Comparison of ENCODE assay signal across 8 cellular contexts in the genomic region with DNA sequence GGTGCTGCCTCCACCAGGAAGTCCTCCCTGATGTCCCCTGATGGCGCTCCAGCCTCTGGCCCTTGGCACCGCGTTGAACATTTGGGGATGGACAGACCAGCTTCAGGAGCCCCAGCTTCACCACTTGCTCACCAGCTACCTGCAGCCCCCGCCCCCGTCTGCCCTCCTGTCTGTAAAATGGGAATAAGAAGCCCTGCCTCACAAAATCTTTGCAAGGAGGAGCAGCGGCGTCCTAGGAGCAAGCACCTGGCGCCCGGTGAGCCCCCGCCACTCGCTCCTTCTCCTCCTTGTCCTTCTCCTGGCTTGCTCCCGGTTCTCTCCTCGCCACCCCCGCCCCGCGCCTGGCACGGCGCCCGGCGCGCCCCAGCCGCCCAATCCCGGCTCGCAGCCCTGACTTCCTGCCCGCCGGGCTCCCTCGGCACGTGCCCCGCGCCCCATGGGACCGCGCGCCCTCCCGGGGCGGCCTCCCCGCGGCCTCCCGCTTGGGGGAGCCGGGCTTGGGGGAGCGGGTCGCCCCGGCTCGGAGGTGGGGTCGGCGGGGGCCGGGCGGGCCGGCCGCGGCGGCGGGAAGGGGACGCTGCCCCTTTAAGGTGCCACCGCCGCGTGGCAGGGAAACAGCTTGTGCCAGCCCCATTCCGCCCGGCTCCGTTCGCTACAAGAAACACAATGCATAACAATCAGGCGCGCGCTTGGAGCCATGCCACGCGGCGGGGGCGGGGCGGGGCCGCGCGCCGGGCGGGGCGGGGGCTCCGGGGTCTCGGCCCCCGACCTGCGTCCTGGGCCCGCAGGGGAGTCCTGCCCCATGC. TPM values are rescaled to one million over a fixed set of nuclear protein-coding genes. Genes with fewer than 3 reads are reported as not detected.
DNase-seq lines count a peak whose midpoint lies in the region; ATAC-seq and TF ChIP-seq lines count a peak whose summit lies in the region.

No MANE protein-coding gene starts in this region.

- no peaks in the 10 kb centered on the region for H3K9me3 ChIP-seq in CD8-positive, alpha-beta T cell (ENCODE audit: low read length)
- no peaks in the 10 kb centered on the region for H3K9me3 ChIP-seq in IMR-90 (ENCODE audit: control insufficient read depth, insufficient read depth, low read length)
- H3K9me3 ChIP-seq in gastroesophageal sphincter = no peaks in the 10 kb centered on the region
- H3K9me3 ChIP-seq in parathyroid adenoma (ENCODE audit: control insufficient read depth, low read length) = no peaks in the 10 kb centered on the region

- H4K5ac ChIP-seq in IMR-90 (ENCODE audit: low read depth, low read length) = no peak overlapping the region

- H3K4me1 Mint-ChIP-seq in CD8-positive, alpha-beta T cell (ENCODE audit: low read depth) = peaks cover 13% of the 10 kb centered on the region
- H3K4me1 Mint-ChIP-seq in endothelial cell (ENCODE audit: unreplicated experiment) = no peaks in the 10 kb centered on the region

- TF ChIP-seq RAD21 in IMR-90 (IDR thresholded peaks at IDR 0.05; ENCODE audit: low read length) = no peak

- H3K27me3 ChIP-seq in CD8-positive, alpha-beta T cell (ENCODE audit: insufficient read depth, low read length) = no peaks in the 10 kb centered on the region
- H3K27me3 ChIP-seq in IMR-90 (ENCODE audit: control insufficient read depth, insufficient read depth, low read length) (peaks cover 55% of the 10 kb centered on the region), gastroesophageal sphincter (peaks cover 52% of the 10 kb centered on the region), parathyroid adenoma (ENCODE audit: control insufficient read depth, insufficient read depth, low read length) (no peaks in the 10 kb centered on the region)

- in situ Hi-C loops in IMR-90 (cut with MboI; ENCODE audit: low sequenced_read_pairs) = no loop called here

- intact Hi-C loops in CD8-positive, alpha-beta T cell (cut with DNase I, micrococcal nuclease) = loop anchor here in 1 of 2 experiments (1.0 kb wide), 2 partner anchors 20 to 37 kb away; a partner anchor contains a TSS
- intact Hi-C loops in IMR-90 (cut with micrococcal nuclease) = no loop called here

- TF ChIP-seq POLR2A in IMR-90 (IDR thresholded peaks at IDR 0.05; ENCODE audit: low read depth, low read length) (no peak), gastroesophageal sphincter (IDR thresholded peaks at IDR 0.05) (no peak)

- H3K27me3 Mint-ChIP-seq in CD8-positive, alpha-beta T cell (ENCODE audit: low read depth) = peaks cover 5% of the 10 kb centered on the region
- H3K27me3 Mint-ChIP-seq in endothelial cell (ENCODE audit: unreplicated experiment) = peaks cover 24% of the 10 kb centered on the region

- no peak overlapping the region for H3K23ac ChIP-seq in IMR-90 (ENCODE audit: low read depth, low read length)

- H3K14ac ChIP-seq in IMR-90 (replicated peaks; ENCODE audit: low read depth, low read length) = no peak overlapping the region

- ATAC-seq in CD8-positive, alpha-beta T cell = peak; percentile 47
- ATAC-seq in IMR-90 (ENCODE audit: low read depth) (peak; percentile 68), gastroesophageal sphincter (peak; percentile 54), GM21381 (IDR thresholded peaks at IDR 0.05; ENCODE audit: unreplicated experiment) (no peak)

- H3K4me3 ChIP-seq in CD8-positive, alpha-beta T cell (ENCODE audit: low read depth, low read length) = peak overlapping the region; percentile 60
- H3K4me3 ChIP-seq in IMR-90 (ENCODE audit: insufficient read depth, low read depth, low read length) = peak overlapping the region; percentile 39
- peak overlapping the region; percentile 51 to 70 for H3K4me3 ChIP-seq in gastroesophageal sphincter
- peak overlapping the region; percentile 74 for H3K4me3 ChIP-seq in parathyroid adenoma (ENCODE audit: low read depth, low read length)

- no peak overlapping the region for H3K18ac ChIP-seq in IMR-90 (ENCODE audit: low read depth, low read length)

- DNase-seq in CD8-positive, alpha-beta T cell = peak in 6 of 7 experiments; percentile 38 to 75 (median 56)
- DNase-seq in IMR-90 (peak; percentile 13), RPMI7951 (ENCODE audit: low read depth) (peak; percentile 67), activated gamma-delta T cell (lab: John Stamatoyannopoulos, UW) (peak; percentile 30), endothelial cell (ENCODE audit: low spot score) (no peak)

- H2BK15ac ChIP-seq in IMR-90 (ENCODE audit: low read depth, low read length) = no peak overlapping the region; the same call in 2 of the 3 replicates

- H4K8ac ChIP-seq in IMR-90 (ENCODE audit: low read depth in 2 of 2, low read length in 2 of 2) = no peak overlapping the region

- dilution Hi-C loops in IMR-90 (cut with HindIII; ENCODE audit: low sequenced_read_pairs, unreplicated experiment) = no loop called here

- WGBS in IMR-90 (ENCODE audit: extremely low coverage in 2 of 2, insufficient read length in 1 of 2), 2 experiments = 2% methylated on average over 36 of the region's 79 CpGs; no CpG with 5 or more reads in 1 of the 2 experiments
- no CpG with 5 or more reads among the region's 79 CpGs for WGBS in gastroesophageal sphincter (ENCODE audit: low coverage in 1 of 2), 2 donors

- H3K27ac ChIP-seq in CD8-positive, alpha-beta T cell (ENCODE audit: low read depth, low read length) = no peak overlapping the region
- H3K27ac ChIP-seq in IMR-90 (ENCODE audit: insufficient read depth, low read length) (no peak overlapping the region), gastroesophageal sphincter (peak overlapping the region in 3 of 4 donors; percentile 61 to 73 (median 69)), parathyroid adenoma (no peak overlapping the region)

- H3K9ac ChIP-seq in IMR-90 (ENCODE audit: low read depth, low read length) = no peak overlapping the region
- H3K9ac ChIP-seq in parathyroid adenoma = no peak overlapping the region

- H3K79me2 ChIP-seq in parathyroid adenoma = no peaks in the 10 kb centered on the region

- BruUV-seq in IMR-90 (replicated peaks; lab: Mats Ljungman, UMichigan) = no TSS peak

- no peaks in the 10 kb centered on the region for H3K9me1 ChIP-seq in IMR-90 (ENCODE audit: insufficient read depth, low read length)

- no peak overlapping the region for H2AK5ac ChIP-seq in IMR-90 (ENCODE audit: low read depth, low read length)

- no peak overlapping the region for H3K27ac Mint-ChIP-seq in CD8-positive, alpha-beta T cell
- H3K27ac Mint-ChIP-seq in endothelial cell (ENCODE audit: unreplicated experiment) = no peak overlapping the region

- H3K36me3 Mint-ChIP-seq in CD8-positive, alpha-beta T cell = no peaks in the 10 kb centered on the region
- no peaks in the 10 kb centered on the region for H3K36me3 Mint-ChIP-seq in endothelial cell (ENCODE audit: low read depth, unreplicated experiment)

- H3K79me1 ChIP-seq in IMR-90 (ENCODE audit: low read depth in 1 of 2, low read length in 2 of 2) = no peaks in the 10 kb centered on the region

- H3K9me3 Mint-ChIP-seq in CD8-positive, alpha-beta T cell = no peaks in the 10 kb centered on the region
- H3K9me3 Mint-ChIP-seq in endothelial cell (ENCODE audit: unreplicated experiment) = no peaks in the 10 kb centered on the region

- H3K4ac ChIP-seq in IMR-90 (ENCODE audit: low read depth, low read length) = no peak overlapping the region

- no peaks in the 10 kb centered on the region for H3K36me3 ChIP-seq in CD8-positive, alpha-beta T cell (ENCODE audit: insufficient read depth, low read length)
- no peaks in the 10 kb centered on the region for H3K36me3 ChIP-seq in IMR-90 (ENCODE audit: control insufficient read depth, insufficient read depth, low read length)
- no peaks in the 10 kb centered on the region for H3K36me3 ChIP-seq in gastroesophageal sphincter
- no peaks in the 10 kb centered on the region for H3K36me3 ChIP-seq in parathyroid adenoma (ENCODE audit: control insufficient read depth, insufficient read depth, low read length)

- H3K56ac ChIP-seq in IMR-90 (ENCODE audit: extremely low read depth, insufficient read depth, low read length) = no peak overlapping the region

- H3K4me3 Mint-ChIP-seq in CD8-positive, alpha-beta T cell = peak overlapping the region; percentile 84
- H3K4me3 Mint-ChIP-seq in endothelial cell (ENCODE audit: unreplicated experiment) = no peak overlapping the region

- H2BK20ac ChIP-seq in IMR-90 (ENCODE audit: low read depth, low read length) = no peak overlapping the region

- no peak overlapping the region for H2BK5ac ChIP-seq in IMR-90 (ENCODE audit: low read depth, low read length, poor library complexity, severe bottlenecking)

- no peaks in the 10 kb centered on the region for H4K20me1 ChIP-seq in IMR-90 (ENCODE audit: insufficient read depth, low read length)

- peak overlapping the region; percentile 87 for H2AFZ ChIP-seq in IMR-90 (replicated peaks; ENCODE audit: low read length, poor library complexity)
- peak overlapping the region; percentile 45 for H2AFZ ChIP-seq in parathyroid adenoma

- no peak for TF ChIP-seq EP300 in gastroesophageal sphincter (IDR thresholded peaks at IDR 0.05)

- POLR2A ChIA-PET in CD8-positive, alpha-beta T cell (lab: Charles Lee) = interaction anchor here (1.0 kb wide), 1 partner anchor 22 kb away, joined by 4 read pairs; no protein-coding TSS in a partner anchor
- POLR2A ChIA-PET in IMR-90 (lab: Charles Lee; ENCODE audit: unreplicated experiment) = interaction anchor here (1.0 kb wide), 1 partner anchor 101 kb away, joined by 3 read pairs; no protein-coding TSS in a partner anchor

- H3K4me1 ChIP-seq in CD8-positive, alpha-beta T cell (ENCODE audit: insufficient read depth, low read length) = peaks cover 18% of the 10 kb centered on the region
- H3K4me1 ChIP-seq in IMR-90 (ENCODE audit: control insufficient read depth, insufficient read depth, low read length) (no peaks in the 10 kb centered on the region), gastroesophageal sphincter (peaks cover 0 to 29% (median 8%) of the 10 kb centered on the region in 3 donors), parathyroid adenoma (peaks cover 7% of the 10 kb centered on the region)

- CTCF ChIA-PET in CD8-positive, alpha-beta T cell (lab: Charles Lee) = interaction anchor here (9.5 to 12.9 kb wide), 3 partner anchors 20 to 51 kb away, joined by 143 to 263 read pairs (median 205); a partner anchor contains a TSS
- CTCF ChIA-PET in IMR-90 (lab: Yijun Ruan, JAX) = no interaction called here

- no peak overlapping the region for H4K91ac ChIP-seq in IMR-90 (ENCODE audit: insufficient read depth, low read depth, low read length)

- no peak overlapping the region for H2AK9ac ChIP-seq in IMR-90 (replicated peaks; ENCODE audit: low read depth, low read length, poor library complexity)

- H2BK120ac ChIP-seq in IMR-90 (ENCODE audit: low read depth, low read length) = no peak overlapping the region

- TF ChIP-seq CTCF in CD8-positive, alpha-beta T cell (IDR thresholded peaks at IDR 0.05) = no peak
- TF ChIP-seq CTCF in IMR-90 (conservative IDR thresholded peaks at IDR 0.05; ENCODE audit: low read depth, low read length) (no peak), gastroesophageal sphincter (IDR thresholded peaks at IDR 0.05) (no peak), parathyroid adenoma (IDR thresholded peaks at IDR 0.05) (no peak), endothelial cell (IDR thresholded peaks at IDR 0.05; ENCODE audit: unreplicated experiment) (no peak)

- H3K4me2 ChIP-seq in IMR-90 (ENCODE audit: low read depth, low read length) = peak overlapping the region; percentile 74
- peak overlapping the region; percentile 83 for H3K4me2 ChIP-seq in parathyroid adenoma (ENCODE audit: low read length)

RNA-seq across cellular contexts. Expression of a gene that starts 9.1 kb away (rescaled TPM):
- total RNA-seq in CD8-positive, alpha-beta T cell = not detected
- not detected in 2 replicates for total RNA-seq in IMR-90 (2012; rRNA removed)
- polyA plus RNA-seq in IMR-90 (2012; rRNA removed) = not detected in 2 replicates
- polyA plus RNA-seq in IMR-90 (2012; cell fraction: cytosol; rRNA removed) = not detected in 2 replicates
- not detected in 2 replicates for polyA plus RNA-seq in IMR-90 (2012; cell fraction: nucleus; rRNA removed; ENCODE audit: low replicate concordance)
- 0.48 TPM in 1 of 2 replicates, not detected in the other for total RNA-seq in RPMI7951 (2014; rRNA removed; shearing (Covaris generic))
- 10 to 100 TPM in 1 of 4 donors, 1 to 10 TPM in 3; 2.7 to 12.2 (median 8.6) TPM for total RNA-seq in gastroesophageal sphincter
- total RNA-seq in endothelial cell (ENCODE audit: unreplicated experiment) = not detected

RNA-seq across cellular contexts. Expression of a gene that starts 9.9 kb away (rescaled TPM):
- total RNA-seq in CD8-positive, alpha-beta T cell = not detected
- not detected in 2 replicates for total RNA-seq in IMR-90 (2012; rRNA removed)
- polyA plus RNA-seq in IMR-90 (2012; rRNA removed) = not detected in 2 replicates
- not detected in 2 replicates for polyA plus RNA-seq in IMR-90 (2012; cell fraction: cytosol; rRNA removed)
- polyA plus RNA-seq in IMR-90 (2012; cell fraction: nucleus; rRNA removed; ENCODE audit: low replicate concordance) = 0.03 TPM in 1 of 2 replicates, not detected in the other
- total RNA-seq in RPMI7951 (2014; rRNA removed; shearing (Covaris generic)) = not detected in 2 replicates
- total RNA-seq in gastroesophageal sphincter = not detected
- total RNA-seq in endothelial cell (ENCODE audit: unreplicated experiment) = not detected

RNA-seq across cellular contexts. Expression of a gene that starts 19.3 kb away (rescaled TPM):
- total RNA-seq in CD8-positive, alpha-beta T cell = 100 to 1,000 TPM; 102 to 118 TPM
- total RNA-seq in IMR-90 (2012; rRNA removed) (8.1 and 8.6 TPM in 2 replicates), gastroesophageal sphincter (10 to 100 TPM; 24.5 to 41.4 (median 27.5) TPM), endothelial cell (ENCODE audit: unreplicated experiment) (77.7 TPM)
- polyA plus RNA-seq in IMR-90 (2012; rRNA removed) = 50.4 and 69.2 TPM in 2 replicates
- 35.4 and 66.2 TPM in 2 replicates for polyA plus RNA-seq in IMR-90 (2012; cell fraction: cytosol; rRNA removed)
- 141 and 452 TPM in 2 replicates for polyA plus RNA-seq in IMR-90 (2012; cell fraction: nucleus; rRNA removed; ENCODE audit: low replicate concordance)
- total RNA-seq in RPMI7951 (2014; rRNA removed; shearing (Covaris generic)) = 24.4 and 26.0 TPM in 2 replicates

RNA-seq across cellular contexts. Expression of a gene that starts 47.5 kb away (rescaled TPM):
- total RNA-seq in CD8-positive, alpha-beta T cell = 1 to 10 TPM; 4.2 to 5.2 TPM
- under 0.01 TPM in 2 replicates for total RNA-seq in IMR-90 (2012; rRNA removed)
- 0.21 and 0.26 TPM in 2 replicates for polyA plus RNA-seq in IMR-90 (2012; rRNA removed)
- polyA plus RNA-seq in IMR-90 (2012; cell fraction: cytosol; rRNA removed) = 0.03 and 0.09 TPM in 2 replicates
- 1.2 and 3.2 TPM in 2 replicates for polyA plus RNA-seq in IMR-90 (2012; cell fraction: nucleus; rRNA removed; ENCODE audit: low replicate concordance)
- 0.24 and 0.39 TPM in 2 replicates for total RNA-seq in RPMI7951 (2014; rRNA removed; shearing (Covaris generic))
- 1 to 10 TPM in 3 of 4 donors, under 1 TPM in 1; 0.25 to 3.6 (median 1.5) TPM for total RNA-seq in gastroesophageal sphincter
- total RNA-seq in endothelial cell (ENCODE audit: unreplicated experiment) = 1.2 TPM

RNA-seq across cellular contexts. Expression of a gene that starts 50.6 kb away (rescaled TPM):
- under 1 TPM in 1 of 2 experiments, not detected in 1; 0.43 TPM for total RNA-seq in CD8-positive, alpha-beta T cell
- total RNA-seq in IMR-90 (2012; rRNA removed) (not detected in 2 replicates), gastroesophageal sphincter (10 to 100 TPM in 1 of 4 donors, 1 to 10 TPM in 3; 6.7 to 11.7 (median 7.5) TPM), endothelial cell (ENCODE audit: unreplicated experiment) (not detected)
- not detected in 2 replicates for polyA plus RNA-seq in IMR-90 (2012; rRNA removed)
- 0.08 TPM in 1 of 2 replicates, not detected in the other for polyA plus RNA-seq in IMR-90 (2012; cell fraction: cytosol; rRNA removed)
- polyA plus RNA-seq in IMR-90 (2012; cell fraction: nucleus; rRNA removed; ENCODE audit: low replicate concordance) = not detected in 2 replicates
- 0.68 TPM in 1 of 2 replicates, not detected in the other for total RNA-seq in RPMI7951 (2014; rRNA removed; shearing (Covaris generic))

Comparison
In these comparisons a context has a peak if more than half of its experiments do, and no peak if none do; other contexts are left out.
1. H3K27ac ChIP-seq: peak in gastroesophageal sphincter (3 of 4); none in CD8-positive, alpha-beta T cell (single experiment), IMR-90 (single experiment) and parathyroid adenoma (single experiment).
2. Peak in every context shown above with its lines, with median percentiles within 50 percentile points of each other: H3K4me3 ChIP-seq.